In genomic region chrX:784829-785228, GRCh38 we compare ENCODE assay signal across 22 cellular contexts.
"Had no signal": no experiment of that assay in that cellular context is flagged by ENCODE, and none has a peak within 500 bp of the region (broad histone marks: within the 10 kb centered on the region; RNA-seq: fewer than 3 reads in every experiment).

No MANE protein-coding gene starts in this region.

- FAIRE-seq: RCC 7860 had no signal

- H3K36me3 ChIP-seq: SJSA1 had no signal

- H3K4me1 ChIP-seq: SJSA1 had no signal

- H3K9ac ChIP-seq: KMS-11 had no signal

- H3K9me3 ChIP-seq: SJSA1 had no signal

- H3K4me2 ChIP-seq: KMS-11 had no signal

- H3K27ac ChIP-seq: KMS-11, SJSA1, SK-N-MC had no signal

- DNase-seq: IMR-90, Kasumi-1, MM.1S, NCI-H1092 treated with DMSO at 0.1 percent for 48 hours, NCI-H1436, NCI-H187, NCI-H2029, NCI-H2081 treated with DMSO at 0.1 percent for 48 hours, NCI-H2171, NCI-H226, NCI-H446, NCI-H510A, NCI-H524 treated with DMSO at 0.1 percent for 48 hours, NCI-H69, NCI-H774, Right ventricle myocardium superior, RPMI8226, SIG-M5 had no signal

- H3K27me3 ChIP-seq: SJSA1 had no signal

- H3K4me3 ChIP-seq: SJSA1, SK-N-MC had no signal
